Comparison of ENCODE assay signal across 1 cellular context in genomic region chr6:113052513-113052912, GRCh38.
TF ChIP-seq lines count a peak whose summit lies in the region.

No MANE protein-coding gene starts in this region.

TF ChIP-seq in IMR-90, 13 proteins besides CTCF, POLR2A, EP300 and RAD21:
- TF ChIP-seq SMC3 (IDR thresholded peaks at IDR 0.05; ENCODE audit: low read depth, low read length) (no peak), NFE2L2 (IDR thresholded peaks at IDR 0.05; ENCODE audit: low read depth, low read length) (no peak), CEBPB (IDR thresholded peaks at IDR 0.05; ENCODE audit: low read depth, low read length) (no peak), CHD1 (IDR thresholded peaks at IDR 0.05; ENCODE audit: low read depth, low read length) (no peak), FOS (IDR thresholded peaks at IDR 0.05; ENCODE audit: low read depth, low read length) (no peak), MAZ (IDR thresholded peaks at IDR 0.05; ENCODE audit: borderline replicate concordance, low read depth, low read length) (no peak), RFX5 (IDR thresholded peaks at IDR 0.05; ENCODE audit: low read depth, low read length) (no peak), MAFK (IDR thresholded peaks at IDR 0.05; ENCODE audit: low read depth, low read length) (no peak), ELK1 (IDR thresholded peaks at IDR 0.05; ENCODE audit: borderline replicate concordance, low read depth, low read length) (no peak), USF2 (IDR thresholded peaks at IDR 0.05; ENCODE audit: low read depth, low read length) (no peak), BHLHE40 (IDR thresholded peaks at IDR 0.05; ENCODE audit: low read depth, low read length) (no peak), MXI1 (IDR thresholded peaks at IDR 0.05; ENCODE audit: borderline replicate concordance, low read depth, low read length) (no peak), RCOR1 (IDR thresholded peaks at IDR 0.05; ENCODE audit: insufficient replicate concordance, low read length) (no peak)
